Comparison of ENCODE assay signal across 1 cellular context in genomic region chr5:1044117-1044516, GRCh38.
TF ChIP-seq lines count a peak whose summit lies in the region.

No MANE protein-coding gene starts in this region.

TF ChIP-seq in H1, 55 proteins besides CTCF, POLR2A, EP300 and RAD21:
- TF ChIP-seq EGR1 (IDR thresholded peaks at IDR 0.05; ENCODE audit: borderline replicate concordance, low read depth, low read length): no peak
- no peak for TF ChIP-seq KDM4A (IDR thresholded peaks at IDR 0.05; ENCODE audit: low read depth, low read length, severe bottlenecking)
- TF ChIP-seq RBBP5 (IDR thresholded peaks at IDR 0.05; ENCODE audit: borderline replicate concordance, low read depth, low read length): no peak
- no peak for TF ChIP-seq RNF2 (IDR thresholded peaks at IDR 0.05; ENCODE audit: borderline replicate concordance, low read depth, low read length, missing control alignments, poor library complexity, severe bottlenecking)
- no peak for TF ChIP-seq SP2 (IDR thresholded peaks at IDR 0.05; ENCODE audit: low read length)
- TF ChIP-seq CHD2 (IDR thresholded peaks at IDR 0.05; ENCODE audit: low read length): no peak
- no peak for TF ChIP-seq BRCA1 (IDR thresholded peaks at IDR 0.05; ENCODE audit: low read depth, low read length)
- no peak for TF ChIP-seq USF2 (IDR thresholded peaks at IDR 0.05; ENCODE audit: low read length)
